In the genomic region with DNA sequence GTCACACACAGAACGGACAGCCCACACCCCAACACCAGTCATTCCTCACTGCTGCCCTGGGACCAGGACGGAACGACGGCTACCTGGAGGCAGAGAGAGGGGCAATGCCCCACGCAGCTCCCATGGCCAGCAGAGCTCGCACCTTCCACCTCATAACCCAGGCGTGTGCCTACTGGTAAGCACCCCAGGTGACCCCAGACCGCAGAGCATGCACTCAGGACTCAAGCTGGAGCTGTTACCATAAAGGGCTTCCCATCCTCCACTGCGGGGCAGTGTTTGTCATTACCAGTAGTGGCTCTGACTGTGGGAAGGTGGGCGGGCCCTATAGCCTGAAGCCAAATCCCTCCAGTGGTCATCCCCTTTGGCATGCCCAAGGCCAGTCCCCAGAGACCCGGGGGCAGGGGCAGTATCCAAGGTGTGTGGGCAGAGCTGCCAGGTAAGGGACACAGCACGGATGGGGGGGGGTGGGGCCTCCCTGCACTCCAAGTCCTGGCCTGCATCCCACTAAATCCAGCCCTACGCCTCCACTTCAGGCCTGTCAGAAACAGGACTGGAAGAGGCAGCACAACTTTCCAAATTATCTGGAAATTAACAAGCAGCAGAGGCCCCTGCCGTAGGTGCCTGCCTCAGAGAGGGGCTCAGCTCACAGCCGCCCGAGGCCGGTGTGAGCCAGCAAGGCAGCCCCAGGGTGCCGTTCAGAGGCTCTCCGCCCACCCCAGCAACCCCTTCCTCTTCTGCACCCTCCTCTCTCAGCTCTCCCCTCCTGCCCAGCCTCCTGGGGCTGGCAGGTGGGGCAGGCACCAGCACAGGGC, we compare ENCODE assay signal across 13 cellular contexts. TPM values are rescaled to one million over a fixed set of nuclear protein-coding genes. Genes with fewer than 3 reads are reported as not detected.
DNase-seq lines count a peak whose midpoint lies in the region; ATAC-seq, FAIRE-seq and TF ChIP-seq lines count a peak whose summit lies in the region.
"Had no signal": no experiment of that assay in that cellular context is flagged by ENCODE, and none has a peak within 500 bp of the region (broad histone marks: within the 10 kb centered on the region; RNA-seq: fewer than 3 reads in every experiment).

No MANE protein-coding gene starts in this region.

- no peak for ATAC-seq in HG02938 (IDR thresholded peaks at IDR 0.05; ENCODE audit: unreplicated experiment)
- ATAC-seq in esophagus mucosa = no peak
- ATAC-seq: foreskin keratinocyte; stimulated activated naive CD8-positive, alpha-beta T cell treated with anti-CD3 and anti-CD28 coated beads, Interleukin-15, amount 100 ng/mL, for 72 hours had no signal

- FAIRE-seq in kidney (lab: Jason Lieb, UNC) = no peak

- TF ChIP-seq CTCF in HFF-Myc (IDR thresholded peaks at IDR 0.05; ENCODE audit: low read depth, low read length, missing control alignments) (no peak), choroid plexus epithelial cell (conservative IDR thresholded peaks at IDR 0.05; ENCODE audit: low read depth, low read length) (no peak), kidney (IDR thresholded peaks at IDR 0.05; ENCODE audit: borderline replicate concordance, extremely low read depth, insufficient read depth) (no peak)

- H3K9ac ChIP-seq in kidney (ENCODE audit: low read length in 2 of 2) = peak overlapping the region; percentile 18 to 53
- peak overlapping the region; percentile 53 to 74 (median 70) for H3K9ac ChIP-seq in skeletal muscle tissue (ENCODE audit: low read depth in 1 of 3, low read length in 3 of 3)

- H3K9me3 ChIP-seq in kidney (ENCODE audit: control insufficient read depth in 1 of 2, low read length in 2 of 2) (no peaks in the 10 kb centered on the region), skeletal muscle tissue (ENCODE audit: control insufficient read depth in 3 of 3, low read length in 3 of 3) (no peaks in the 10 kb centered on the region)
- no peaks in the 10 kb centered on the region for H3K9me3 ChIP-seq in effector memory CD4-positive, alpha-beta T cell (ENCODE audit: control insufficient read depth, low read length)

- DNase-seq in HFF-Myc (ENCODE audit: extremely low read depth, low read depth) = no peak
- DNase-seq in choroid plexus epithelial cell (ENCODE audit: low read depth) = peak; percentile 59
- DNase-seq in kidney = peak; percentile 82
- no peak for DNase-seq in effector memory CD4-positive, alpha-beta T cell
- no peak for DNase-seq in SHP77 treated with DMSO at 0.1 percent for 48 hours (lab: John Stamatoyannopoulos, UW)
- DNase-seq: activated gamma-delta T cell; foreskin keratinocyte; stimulated activated naive CD8-positive, alpha-beta T cell treated with anti-CD3 and anti-CD28 coated beads, Interleukin-15, amount 100 ng/mL, for 72 hours had no signal

- H3K36me3 ChIP-seq in kidney (ENCODE audit: control insufficient read depth in 1 of 2, insufficient read depth in 2 of 2, low read length in 2 of 2) (no peaks in the 10 kb centered on the region), skeletal muscle tissue (ENCODE audit: control insufficient read depth in 3 of 3, insufficient read depth in 3 of 3, low read length in 3 of 3) (peaks cover 0 to 2% (median 0%) of the 10 kb centered on the region in 3 donors)
- no peaks in the 10 kb centered on the region for H3K36me3 ChIP-seq in effector memory CD4-positive, alpha-beta T cell (ENCODE audit: control insufficient read depth, insufficient read depth, low read length)

- H3K4me3 ChIP-seq in HFF-Myc (replicated peaks; ENCODE audit: low read depth, low read length) = 0 out of 2 replicates have a peak overlapping the region, but pooled peaks have one; percentile 6
- H3K4me3 ChIP-seq in choroid plexus epithelial cell (ENCODE audit: low read depth, low read length) = no peak overlapping the region
- no peak overlapping the region for H3K4me3 ChIP-seq in kidney (ENCODE audit: low read length in 2 of 2)
- peak overlapping the region in 1 of 3 donors; percentile 22 for H3K4me3 ChIP-seq in skeletal muscle tissue (ENCODE audit: low read length in 3 of 3)
- H3K4me3 ChIP-seq in effector memory CD4-positive, alpha-beta T cell (ENCODE audit: insufficient read depth, low read depth, low read length, poor library complexity, severe bottlenecking) = no peak overlapping the region

- peak overlapping the region; percentile 65 to 71 for H3K27ac ChIP-seq in kidney (ENCODE audit: low read depth in 2 of 2, low read length in 2 of 2)
- H3K27ac ChIP-seq in skeletal muscle tissue (ENCODE audit: low read depth, low read length) = peak overlapping the region; percentile 83
- no peak overlapping the region for H3K27ac ChIP-seq in effector memory CD4-positive, alpha-beta T cell (ENCODE audit: insufficient read depth, low read length, poor library complexity, severe bottlenecking)
- H3K27ac ChIP-seq: foreskin keratinocyte had no signal

- intact Hi-C loops in kidney (cut with DNase I) = no loop called here

- no peaks in the 10 kb centered on the region for H3K27me3 ChIP-seq in skeletal muscle tissue (ENCODE audit: control insufficient read depth in 3 of 3, insufficient read depth in 3 of 3, low read length in 3 of 3)
- peaks cover 20% of the 10 kb centered on the region for H3K27me3 ChIP-seq in effector memory CD4-positive, alpha-beta T cell (replicated peaks; ENCODE audit: control insufficient read depth, insufficient read depth, low read length, poor library complexity, severe bottlenecking)
- H3K27me3 ChIP-seq: foreskin keratinocyte had no signal

- H3K4me1 ChIP-seq in kidney (ENCODE audit: control insufficient read depth in 1 of 2, insufficient read depth in 1 of 2, low read depth in 1 of 2, low read length in 2 of 2) (peaks cover 58 to 69% of the 10 kb centered on the region in 2 donors), skeletal muscle tissue (ENCODE audit: control insufficient read depth in 3 of 3, insufficient read depth in 3 of 3, low read length in 3 of 3) (peaks cover 77 to 86% (median 77%) of the 10 kb centered on the region in 3 donors)
- H3K4me1 ChIP-seq in effector memory CD4-positive, alpha-beta T cell (ENCODE audit: control insufficient read depth, insufficient read depth, low read length, poor library complexity, severe bottlenecking) = peaks cover 5% of the 10 kb centered on the region

RNA-seq across cellular contexts. Expression of a gene that starts 4.8 kb away (rescaled TPM):
- 123 TPM for total RNA-seq in kidney
- 69.1 TPM for polyA plus RNA-seq in kidney (ENCODE audit: insufficient read depth, low read depth, low replicate concordance)
- total RNA-seq in skeletal muscle tissue = 19.3 TPM
- 33.0 TPM for total RNA-seq in esophagus mucosa
- total RNA-seq: T-helper 1 cell treated with Interleukin-12 subunit alpha and Interleukin-12 subunit beta and Interleukin-4 antibody, amounts not matched to agents 30 ng/mL and 1 ng/mL, for 36 hours had no signal

RNA-seq across cellular contexts. Expression of a gene that starts 37.5 kb away (rescaled TPM):
- not detected for total RNA-seq in kidney
- polyA plus RNA-seq in kidney (ENCODE audit: insufficient read depth, low read depth, low replicate concordance) = not detected
- total RNA-seq in skeletal muscle tissue = not detected
- 0.44 TPM for total RNA-seq in esophagus mucosa
- total RNA-seq: Daoy; foreskin keratinocyte; T-helper 1 cell treated with Interleukin-12 subunit alpha and Interleukin-12 subunit beta and Interleukin-4 antibody, amounts not matched to agents 30 ng/mL and 1 ng/mL, for 36 hours had no signal
- polyA plus RNA-seq: foreskin keratinocyte had no signal

RNA-seq across cellular contexts. Expression of a gene that starts 49.3 kb away (rescaled TPM):
- total RNA-seq in kidney (not detected), skeletal muscle tissue (not detected), esophagus mucosa (not detected)
- not detected for polyA plus RNA-seq in kidney (ENCODE audit: insufficient read depth, low read depth, low replicate concordance)
- total RNA-seq: Daoy; foreskin keratinocyte; T-helper 1 cell treated with Interleukin-12 subunit alpha and Interleukin-12 subunit beta and Interleukin-4 antibody, amounts not matched to agents 30 ng/mL and 1 ng/mL, for 36 hours had no signal
- polyA plus RNA-seq: foreskin keratinocyte had no signal

Comparison
In these comparisons a context has a peak if more than half of its experiments do, and no peak if none do; other contexts are left out.
1. DNase-seq: peak in choroid plexus epithelial cell (single experiment) and kidney (single experiment); none in HFF-Myc (single experiment), effector memory CD4-positive, alpha-beta T cell (0 of 3) and SHP77 treated with DMSO at 0.1 percent for 48 hours (single experiment).